ENCODE assay signal across 8 cellular contexts in genomic region chr12:50055831-50056628, GRCh38. TPM values are rescaled to one million over a fixed set of nuclear protein-coding genes. Genes with fewer than 3 reads are reported as not detected.
A peak's percentile ranks its signal among the peaks of the same experiment; 100 is the strongest.
DNase-seq lines count a peak whose midpoint lies in the region; ATAC-seq and TF ChIP-seq lines count a peak whose summit lies in the region.

No MANE protein-coding gene starts in this region.

- H3K4me3 ChIP-seq in PC-9 = no peak overlapping the region
- H3K4me3 ChIP-seq in parathyroid adenoma (ENCODE audit: low read depth, low read length) = no peak overlapping the region

- H3K79me2 ChIP-seq in PC-9 (ENCODE audit: low read depth) = no peaks in the 10 kb centered on the region
- H3K79me2 ChIP-seq in parathyroid adenoma = no peaks in the 10 kb centered on the region

- H3K27me3 ChIP-seq in PC-9 (ENCODE audit: insufficient read depth, low read depth) = peaks cover 23% of the 10 kb centered on the region
- no peaks in the 10 kb centered on the region for H3K27me3 ChIP-seq in parathyroid adenoma (ENCODE audit: control insufficient read depth, insufficient read depth, low read length)

- peaks cover 5% of the 10 kb centered on the region for H3K4me1 ChIP-seq in PC-9 (replicated peaks; ENCODE audit: insufficient read depth)
- peaks cover 10% of the 10 kb centered on the region for H3K4me1 ChIP-seq in parathyroid adenoma

- H3K9ac ChIP-seq in parathyroid adenoma = no peak overlapping the region

- no peaks in the 10 kb centered on the region for H3F3A ChIP-seq in PC-9 (ENCODE audit: insufficient read depth, low read depth)

- CTCF ChIA-PET in PC-9 (lab: Charles Lee) = interaction anchor here (0.5 to 1.0 kb wide), 5 partner anchors 15 to 189 kb away, joined by 3 to 6 read pairs (median 3); no protein-coding TSS in a partner anchor

- DNase-seq in COLO668 (lab: John Stamatoyannopoulos, UW; ENCODE audit: unreplicated experiment) = peak; percentile 33
- peak in 1 of 2 experiments; percentile 37 for DNase-seq in PC-9
- DNase-seq in activated effector memory CD4-positive, alpha-beta T cell treated with anti-CD3 and anti-CD28 coated beads, Interleukin-2, amount 50 U/mL, for 16 hours = peak; percentile 83
- DNase-seq in germinal center (ENCODE audit: low spot score) = peak; percentile 81

- no peaks in the 10 kb centered on the region for H3K9me2 ChIP-seq in PC-9 (ENCODE audit: insufficient read depth)

- H3K27ac ChIP-seq in PC-9 (no peak overlapping the region), parathyroid adenoma (no peak overlapping the region)

- H3K9me3 ChIP-seq in PC-9 (ENCODE audit: insufficient read depth, low read depth) (no peaks in the 10 kb centered on the region), parathyroid adenoma (ENCODE audit: control insufficient read depth, low read length) (no peaks in the 10 kb centered on the region)

- no peaks in the 10 kb centered on the region for H4K20me1 ChIP-seq in PC-9 (ENCODE audit: insufficient read depth)

- BruUV-seq in PC-9 (replicated peaks; lab: Mats Ljungman, UMichigan) = no TSS peak

- H3K36me3 ChIP-seq in PC-9 (ENCODE audit: low read depth) (no peaks in the 10 kb centered on the region), parathyroid adenoma (ENCODE audit: control insufficient read depth, insufficient read depth, low read length) (no peaks in the 10 kb centered on the region)

- POLR2A ChIA-PET in PC-9 (lab: Charles Lee; ENCODE audit: unreplicated experiment) = interaction anchor here (0.6 kb wide), 1 partner anchor 188 kb away, joined by 5 read pairs; no protein-coding TSS in a partner anchor

- TF ChIP-seq CTCF in PC-9 (conservative IDR thresholded peaks at IDR 0.05) = peak; percentile 93
- peak; percentile 98 for TF ChIP-seq CTCF in parathyroid adenoma (IDR thresholded peaks at IDR 0.05)

- ATAC-seq in HG02852 (IDR thresholded peaks at IDR 0.05; ENCODE audit: unreplicated experiment) (peak; percentile 59), HG03045 (IDR thresholded peaks at IDR 0.05; ENCODE audit: unreplicated experiment) (no peak), GM18511 (IDR thresholded peaks at IDR 0.05; ENCODE audit: unreplicated experiment) (no peak)

- H3K4me2 ChIP-seq in PC-9 (peak overlapping the region; percentile 41), parathyroid adenoma (ENCODE audit: low read length) (peak overlapping the region; percentile 57)

- H2AFZ ChIP-seq in PC-9 = no peak overlapping the region
- peak overlapping the region; percentile 81 for H2AFZ ChIP-seq in parathyroid adenoma

- intact Hi-C loops in PC-9 (cut with micrococcal nuclease; ENCODE audit: unreplicated experiment) = loop anchor here (1.0 to 10.0 kb wide), 4 partner anchors 189 to 411 kb away; partner anchors contain the start of gene BCDIN3D

RNA-seq across cellular contexts. Expression of gene ASIC1, which starts 1.4 kb away (rescaled TPM):
- total RNA-seq in PC-9 (2021) = 3.5 and 4.5 TPM in 2 replicates

RNA-seq across cellular contexts. Expression of gene SMARCD1, which starts 29.1 kb away (rescaled TPM):
- 48.8 and 66.7 TPM in 2 replicates for total RNA-seq in PC-9 (2021)

RNA-seq across cellular contexts. Expression of gene RACGAP1, which starts 30.7 kb away (rescaled TPM):
- total RNA-seq in PC-9 (2021) = 108 and 112 TPM in 2 replicates

RNA-seq across cellular contexts. Expression of gene GPD1, which starts 47.8 kb away (rescaled TPM):
- 0.24 and 1.0 TPM in 2 replicates for total RNA-seq in PC-9 (2021)

RNA-seq across cellular contexts. Expression of gene COX14, which starts 56.0 kb away (rescaled TPM):
- total RNA-seq in PC-9 (2021) = 53.9 and 76.1 TPM in 2 replicates
